8 cellular contexts compared by ENCODE assay signal in the genomic region with DNA sequence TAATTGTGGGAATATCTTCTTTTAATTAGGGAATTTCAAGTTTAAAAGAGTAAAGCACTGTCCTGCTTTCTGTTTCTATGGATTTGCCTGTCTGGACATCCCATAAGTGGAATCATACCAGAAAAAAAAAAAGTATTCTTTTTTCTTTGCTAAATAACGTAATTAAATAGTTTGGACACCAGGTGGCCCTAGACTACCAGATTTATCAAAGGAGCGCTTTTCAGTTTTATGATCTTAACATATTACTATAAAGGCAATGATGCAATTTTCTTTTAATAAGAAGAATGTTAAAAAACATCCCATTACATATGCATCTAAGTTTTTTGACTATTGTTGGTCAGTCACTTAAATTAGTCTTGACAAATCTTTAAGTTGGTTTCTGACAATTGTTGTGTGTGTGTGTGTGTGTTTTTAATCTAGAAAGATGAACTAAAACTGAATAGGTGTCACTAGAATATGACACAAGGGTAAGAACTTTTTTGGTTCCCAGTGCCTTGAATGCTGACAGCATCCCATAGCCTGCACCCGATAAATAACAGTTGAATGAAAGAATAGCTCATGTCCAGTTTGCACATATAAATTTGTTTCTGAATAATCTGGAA. TPM values are rescaled to one million over a fixed set of nuclear protein-coding genes. Genes with fewer than 3 reads are reported as not detected.
DNase-seq lines count a peak whose midpoint lies in the region; ATAC-seq lines count a peak whose summit lies in the region.

No MANE protein-coding gene starts in this region.

- DNase-seq in DMS 273 treated with DMSO at 0.1 percent for 48 hours (lab: John Stamatoyannopoulos, UW) (peak; percentile 2), Kasumi-1 (lab: John Stamatoyannopoulos, UW) (peak; percentile 59 to 76), SK-N-DZ (ENCODE audit: low spot score) (peak; percentile 46), fibroblast of the conjunctiva (ENCODE audit: low read depth) (peak; percentile 38), skeletal muscle cell (ENCODE audit: low read depth) (peak; percentile 7), islet precursor cell (no peak)

- no peak overlapping the region for H3K4me3 ChIP-seq in skeletal muscle cell (ENCODE audit: low read depth, low read length)

- ATAC-seq in HG02798 (IDR thresholded peaks at IDR 0.05; ENCODE audit: poor library complexity, unreplicated experiment): no peak
- ATAC-seq in HG02852 (IDR thresholded peaks at IDR 0.05; ENCODE audit: unreplicated experiment): no peak

RNA-seq across cellular contexts. Expression of a gene that starts 49.5 kb away (rescaled TPM):
- 26.6 and 27.1 TPM in 2 replicates for polyA plus RNA-seq in SK-N-DZ (2014; cell fraction: cytosol; rRNA removed)
- 7.9 and 15.1 TPM in 2 replicates for polyA plus RNA-seq in SK-N-DZ (2014; cell fraction: nucleus; rRNA removed)

RNA-seq across cellular contexts. Expression of a gene that starts 49.7 kb away (rescaled TPM):
- 56.9 and 63.6 TPM in 2 replicates for polyA plus RNA-seq in SK-N-DZ (2014; cell fraction: cytosol; rRNA removed)
- polyA plus RNA-seq in SK-N-DZ (2014; cell fraction: nucleus; rRNA removed): 76.9 and 130 TPM in 2 replicates

RNA-seq across cellular contexts. Expression of a gene that starts 57.3 kb away (rescaled TPM):
- polyA plus RNA-seq in SK-N-DZ (2014; cell fraction: cytosol; rRNA removed): 0.66 and 1.5 TPM in 2 replicates
- polyA plus RNA-seq in SK-N-DZ (2014; cell fraction: nucleus; rRNA removed): 1.6 and 2.6 TPM in 2 replicates
